ENCODE assay signal across 18 cellular contexts in the genomic region with DNA sequence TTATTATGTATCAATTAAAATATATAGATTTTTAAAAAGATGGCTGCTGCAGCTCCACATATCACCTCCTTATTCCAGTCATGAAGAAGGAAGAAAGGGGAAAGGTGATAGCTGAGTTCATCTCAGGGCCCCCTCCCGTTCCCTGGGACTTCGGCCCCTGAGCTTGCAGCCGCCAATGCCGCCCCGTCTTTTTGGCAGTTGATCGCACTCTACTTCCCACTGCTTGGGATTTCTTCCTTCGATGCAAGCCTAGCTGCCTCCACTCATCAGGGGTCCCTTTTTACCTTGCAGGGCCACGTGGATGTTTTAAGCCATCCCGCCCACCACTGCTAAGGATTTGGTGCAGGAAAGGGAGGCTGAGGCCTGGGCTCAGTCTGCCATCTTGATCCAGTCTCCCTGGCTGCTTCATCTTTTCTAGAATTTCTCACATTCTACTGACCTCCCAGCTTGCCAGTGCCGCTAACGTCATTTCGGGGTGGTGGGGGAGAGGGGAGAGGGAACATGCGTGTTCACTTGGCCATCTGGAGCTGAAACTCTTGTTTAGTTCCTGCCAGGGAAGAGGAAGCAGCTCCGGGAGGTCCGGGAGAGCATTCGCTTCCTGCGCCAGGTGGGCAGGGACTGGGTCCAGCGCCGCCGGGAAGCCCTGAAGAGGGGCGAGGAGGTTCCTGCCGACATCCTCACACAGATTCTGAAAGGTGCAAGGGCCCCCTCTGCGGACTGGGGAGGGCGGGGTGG. TPM values are rescaled to one million over a fixed set of nuclear protein-coding genes. Genes with fewer than 3 reads are reported as not detected.
"Had no signal": no experiment of that assay in that cellular context is flagged by ENCODE, and none has a peak within 500 bp of the region (broad histone marks: within the 10 kb centered on the region; RNA-seq: fewer than 3 reads in every experiment).

No MANE protein-coding gene starts in this region.

- H3K9me3 ChIP-seq: adrenal gland, thoracic aorta had no signal

- H3K4me2 ChIP-seq: smooth muscle cell had no signal

- H3K4me3 ChIP-seq: adrenal gland, psoas muscle, smooth muscle cell, thoracic aorta had no signal

- H3K4me1 ChIP-seq: adrenal gland, psoas muscle had no signal

- H3K36me3 ChIP-seq: adrenal gland, thoracic aorta had no signal

- H3K27me3 ChIP-seq: adrenal gland had no signal

- DNase-seq: activated CD4-positive, alpha-beta T cell treated with anti-CD3 and anti-CD28 coated beads for 1 hour; activated gamma-delta T cell treated with Interleukin-2 at 50 U/mL for 16 hours; activated T-cell treated with anti-CD3 and anti-CD28 coated beads, Interleukin-2, amount 50 U/mL, for 48 hours; adrenal gland; effector memory CD8-positive, alpha-beta T cell; foreskin fibroblast; hippocampal formation; islet precursor cell; mammary epithelial cell; psoas muscle; stimulated activated CD4-positive, alpha-beta T cell treated with anti-CD3 and anti-CD28 coated beads, Interleukin-4, amount 100 ng/mL, for 4 hours; stimulated activated naive B cell treated with anti-CD40 and anti-IgM and Interleukin-4, amounts not matched to agents 10 μg/mL and 1 μg/mL and 100 μg/mL, for 72 hours; T-helper 17 cell had no signal

- H3K27ac ChIP-seq: adrenal gland, psoas muscle, thoracic aorta, VCaP had no signal

- ATAC-seq: activated naive CD4-positive, alpha-beta T cell treated with anti-CD3 and anti-CD28 coated beads, Interleukin-2, amount 50 U/mL, for 72 hours; effector memory CD8-positive, alpha-beta T cell; psoas muscle; sciatic nerve; stimulated activated naive B cell treated with anti-CD40 and anti-IgM and Interleukin-4, amounts not matched to agents 10 μg/mL and 1 μg/mL and 100 μg/mL, for 72 hours; T-helper 17 cell had no signal

RNA-seq across cellular contexts. Expression of gene CYP46A1, which starts 31.3 kb away (rescaled TPM):
- total RNA-seq: mammary epithelial cell had no signal
- polyA plus RNA-seq: mammary epithelial cell had no signal
